ENCODE assay signal across 35 cellular contexts in genomic region chr11:120537996-120538395, GRCh38. TPM values are rescaled to one million over a fixed set of nuclear protein-coding genes. Genes with fewer than 3 reads are reported as not detected.
"Had no signal": no experiment of that assay in that cellular context is flagged by ENCODE, and none has a peak within 500 bp of the region (broad histone marks: within the 10 kb centered on the region; RNA-seq: fewer than 3 reads in every experiment).

No MANE protein-coding gene starts in this region.

- H3K27ac ChIP-seq: KMS-11 had no signal

- H3K4me2 ChIP-seq: KMS-11 had no signal

- H3K27me3 ChIP-seq: MG63 had no signal

- H3K4me3 ChIP-seq: MG63 had no signal

- DNase-seq: Karpas-422, Kasumi-1, MG63, MM.1S, MV-4-11, NCI-H1048, NCI-H1092, NCI-H1092 treated with DMSO at 0.1 percent for 48 hours, NCI-H1105, NCI-H1105 treated with DMSO at 0.1 percent for 48 hours, NCI-H1417, NCI-H1417 treated with DMSO at 0.1 percent for 48 hours, NCI-H1436, NCI-H1436 treated with DMSO at 0.1 percent for 48 hours, NCI-H146, NCI-H1694, NCI-H1694 treated with DMSO at 0.1 percent for 48 hours, NCI-H187, NCI-H187 treated with DMSO at 0.1 percent for 48 hours, NCI-H1930, NCI-H2029, NCI-H2029 treated with DMSO at 0.1 percent for 48 hours, NCI-H2081, NCI-H2081 treated with DMSO at 0.1 percent for 48 hours, NCI-H2107, NCI-H2171, NCI-H2227 treated with DMSO at 0.1 percent for 48 hours, NCI-H226, NCI-H345, NCI-H446, NCI-H446 treated with DMSO at 0.1 percent for 48 hours, NCI-H510A had no signal

- H3K36me3 ChIP-seq: MG63 had no signal

RNA-seq across cellular contexts. Expression of gene GRIK4, which starts 26.4 kb away (rescaled TPM):
- total RNA-seq: MCF 10A, NCI-H460 had no signal
